Comparison of ENCODE assay signal across 27 cellular contexts in genomic region chr20:38847840-38848239, GRCh38. TPM values are rescaled to one million over a fixed set of nuclear protein-coding genes. Genes with fewer than 3 reads are reported as not detected.
"Had no signal": no experiment of that assay in that cellular context is flagged by ENCODE, and none has a peak within 500 bp of the region (broad histone marks: within the 10 kb centered on the region; RNA-seq: fewer than 3 reads in every experiment).

No MANE protein-coding gene starts in this region.

- DNase-seq: activated CD4-positive, alpha-beta T cell treated with anti-CD3 and anti-CD28 coated beads, Interleukin-2, amount 10 ng/mL, durations not matched to agents 7 days and 5 days; activated CD8-positive, alpha-beta memory T cell treated with anti-CD3 and anti-CD28 coated beads, Interleukin-2, amount 10 ng/mL, durations not matched to agents 7 days and 5 days; activated CD8-positive, alpha-beta T cell treated with anti-CD3 and anti-CD28 coated beads, Interleukin-2, amount 10 ng/mL, durations not matched to agents 7 days and 5 days; activated effector memory CD4-positive, alpha-beta T cell treated with anti-CD3 and anti-CD28 coated beads, Interleukin-2, amount 50 U/mL, for 16 hours; activated naive CD4-positive, alpha-beta T cell treated with anti-CD3 and anti-CD28 coated beads for 36 hours; anterior cingulate cortex; effector CD4-positive, alpha-beta T cell; foreskin keratinocyte; heart left ventricle; midbrain; naive thymus-derived CD8-positive, alpha-beta T cell; nucleus accumbens; pancreas; retina; stimulated activated CD4-positive, alpha-beta T cell treated with anti-CD3 and anti-CD28 coated beads, Interleukin-12 subunit alpha, Interleukin-12 subunit beta, amount 100 ng/mL, for 4 hours; stimulated activated CD4-positive, alpha-beta T cell treated with anti-CD3 and anti-CD28 coated beads, Interleukin-4, amount 100 ng/mL, for 4 hours; stimulated activated CD8-positive, alpha-beta memory T cell treated with anti-CD3 and anti-CD28 coated beads, Interleukin-4, amount 100 ng/mL, for 48 hours; stimulated activated naive CD4-positive, alpha-beta T cell; T-helper 1 cell; T-helper 9 cell; testis; trophoblast cell had no signal

- H3K27me3 Mint-ChIP-seq: activated CD4-positive, alpha-beta T cell treated with anti-CD3 and anti-CD28 coated beads, Interleukin-2, amount 10 ng/mL, durations not matched to agents 7 days and 5 days; activated CD8-positive, alpha-beta memory T cell treated with anti-CD3 and anti-CD28 coated beads, Interleukin-2, amount 10 ng/mL, durations not matched to agents 7 days and 5 days; central memory CD8-positive, alpha-beta T cell; naive thymus-derived CD8-positive, alpha-beta T cell had no signal

- H3K4me1 Mint-ChIP-seq: neural crest cell had no signal

- ATAC-seq: activated CD4-positive, CD25-positive, alpha-beta regulatory T cell treated with anti-CD3 and anti-CD28 coated beads, Interleukin-2, amount 50 U/mL, for 24 hours; activated CD8-positive, alpha-beta memory T cell treated with anti-CD3 and anti-CD28 coated beads, Interleukin-2, amount 10 ng/mL, durations not matched to agents 7 days and 5 days; activated CD8-positive, alpha-beta T cell treated with anti-CD3 and anti-CD28 coated beads, Interleukin-2, amount 10 ng/mL, durations not matched to agents 7 days and 5 days; foreskin keratinocyte; heart left ventricle; naive thymus-derived CD8-positive, alpha-beta T cell; pancreas; sciatic nerve had no signal

- H3K9me3 Mint-ChIP-seq: activated CD4-positive, alpha-beta T cell treated with anti-CD3 and anti-CD28 coated beads, Interleukin-2, amount 10 ng/mL, durations not matched to agents 7 days and 5 days; activated naive CD4-positive, alpha-beta T cell treated with anti-CD3 and anti-CD28 coated beads for 36 hours; central memory CD8-positive, alpha-beta T cell; dendritic cell treated with granulocyte-macrophage colony-stimulating factor and Interleukin-4, amounts not matched to agents 40 ng/mL and 50 ng/mL, for 4 days; neural crest cell had no signal

- H3K4me3 Mint-ChIP-seq: activated CD4-positive, alpha-beta T cell treated with anti-CD3 and anti-CD28 coated beads, Interleukin-2, amount 10 ng/mL, durations not matched to agents 7 days and 5 days; activated CD8-positive, alpha-beta memory T cell treated with anti-CD3 and anti-CD28 coated beads, Interleukin-2, amount 10 ng/mL, durations not matched to agents 7 days and 5 days; activated CD8-positive, alpha-beta T cell treated with anti-CD3 and anti-CD28 coated beads, Interleukin-2, amount 10 ng/mL, durations not matched to agents 7 days and 5 days; activated naive CD4-positive, alpha-beta T cell treated with anti-CD3 and anti-CD28 coated beads for 36 hours; central memory CD8-positive, alpha-beta T cell; dendritic cell treated with granulocyte-macrophage colony-stimulating factor and Interleukin-4, amounts not matched to agents 40 ng/mL and 50 ng/mL, for 4 days; naive thymus-derived CD8-positive, alpha-beta T cell; neural crest cell had no signal

- H3K27ac Mint-ChIP-seq: activated CD4-positive, alpha-beta T cell treated with anti-CD3 and anti-CD28 coated beads, Interleukin-2, amount 10 ng/mL, durations not matched to agents 7 days and 5 days; activated CD8-positive, alpha-beta memory T cell treated with anti-CD3 and anti-CD28 coated beads, Interleukin-2, amount 10 ng/mL, durations not matched to agents 7 days and 5 days; activated CD8-positive, alpha-beta T cell treated with anti-CD3 and anti-CD28 coated beads, Interleukin-2, amount 10 ng/mL, durations not matched to agents 7 days and 5 days; dendritic cell treated with granulocyte-macrophage colony-stimulating factor and Interleukin-4, amounts not matched to agents 40 ng/mL and 50 ng/mL, for 4 days had no signal

RNA-seq across cellular contexts. Expression of gene PPP1R16B, which starts 42.3 kb away (rescaled TPM):
- total RNA-seq: foreskin keratinocyte had no signal
- polyA plus RNA-seq: foreskin keratinocyte had no signal
